8 cellular contexts compared by ENCODE assay signal in the genomic region with DNA sequence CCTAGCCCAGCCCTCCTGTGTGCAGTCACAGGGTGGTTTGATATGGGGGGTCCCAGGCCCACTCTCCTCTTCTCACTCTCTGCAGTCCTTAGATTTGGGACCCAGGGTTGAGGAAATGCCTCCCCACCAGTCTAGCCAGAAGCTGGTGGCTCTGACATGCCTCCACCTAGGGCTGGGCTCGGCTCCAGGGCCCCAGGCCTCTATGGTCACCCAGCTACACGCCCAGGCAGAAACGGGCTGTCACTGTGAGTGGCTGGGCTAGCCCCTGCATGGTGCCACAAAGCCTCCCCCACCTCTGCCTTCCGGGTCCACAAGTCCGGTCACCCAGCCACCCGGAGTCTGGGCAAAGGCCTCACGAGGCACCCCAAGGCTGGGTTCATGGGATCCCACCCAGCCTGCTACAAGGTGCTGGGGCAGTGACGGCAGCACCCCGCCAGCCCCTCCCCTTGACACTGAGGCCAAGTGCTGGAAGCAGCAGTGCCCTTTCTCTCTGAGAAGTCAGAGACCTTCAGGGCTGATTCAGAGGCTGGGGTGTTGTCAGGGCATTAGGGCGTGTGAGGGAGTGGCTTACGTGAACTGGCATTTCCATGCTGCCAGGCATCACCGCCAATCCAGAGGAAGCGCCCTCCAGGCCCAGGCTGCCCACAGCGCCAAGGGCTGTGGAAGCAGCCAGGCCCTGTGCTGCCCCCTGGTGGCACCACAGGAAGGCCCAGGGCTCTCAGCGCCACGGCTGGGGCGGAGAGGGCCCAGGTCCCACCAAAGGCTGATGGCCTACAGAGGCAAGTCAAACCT. TPM values are rescaled to one million over a fixed set of nuclear protein-coding genes. Genes with fewer than 3 reads are reported as not detected.
DNase-seq lines count a peak whose midpoint lies in the region; ATAC-seq, FAIRE-seq and TF ChIP-seq lines count a peak whose summit lies in the region.

No MANE protein-coding gene starts in this region.

- no peaks in the 10 kb centered on the region for H3K27me3 ChIP-seq in CD8-positive, alpha-beta T cell (ENCODE audit: insufficient read depth, low read length)
- no peaks in the 10 kb centered on the region for H3K27me3 ChIP-seq in keratinocyte (ENCODE audit: control insufficient read depth, extremely low read depth, insufficient read depth, low read length)

- peak overlapping the region; percentile 97 for H3K27ac Mint-ChIP-seq in CD8-positive, alpha-beta T cell
- H3K27ac Mint-ChIP-seq in HFFc6: peak overlapping the region; percentile 91

- peak overlapping the region; percentile 88 for H3K4me3 ChIP-seq in CD8-positive, alpha-beta T cell (ENCODE audit: low read depth, low read length)
- peak overlapping the region; percentile 63 to 92 (median 82) for H3K4me3 ChIP-seq in keratinocyte (ENCODE audit: control insufficient read depth in 2 of 3, extremely low read depth in 1 of 3, insufficient read depth in 2 of 3, low read depth in 1 of 3, low read length in 3 of 3)

- FAIRE-seq in keratinocyte (lab: Jason Lieb, UNC): peak; percentile 97

- peak overlapping the region; percentile 70 for H3K27ac ChIP-seq in CD8-positive, alpha-beta T cell (ENCODE audit: low read depth, low read length)
- peak overlapping the region; percentile 79 for H3K27ac ChIP-seq in keratinocyte (ENCODE audit: control insufficient read depth, insufficient read depth, low read length)

- H3K9me3 Mint-ChIP-seq in CD8-positive, alpha-beta T cell: no peaks in the 10 kb centered on the region
- no peaks in the 10 kb centered on the region for H3K9me3 Mint-ChIP-seq in HFFc6

- H3K9ac ChIP-seq in keratinocyte (ENCODE audit: control insufficient read depth, extremely low read depth, insufficient read depth, low read length): peak overlapping the region; percentile 73

- POLR2A ChIA-PET in CD8-positive, alpha-beta T cell (lab: Charles Lee): interaction anchor here (0.5 to 2.2 kb wide), 16 partner anchors 15 to 178 kb away, joined by 3 to 7 read pairs (median 3); a partner anchor contains a TSS

- H3K4me2 ChIP-seq in keratinocyte (ENCODE audit: control insufficient read depth, extremely low read depth, insufficient read depth, low read depth, low read length): peak overlapping the region; percentile 87

- dilution Hi-C loops in keratinocyte (cut with MboI; ENCODE audit: extremely low pct_ligation_motif_present, low sequenced_read_pairs): no loop called here

- ATAC-seq in CD8-positive, alpha-beta T cell: peak; percentile 58
- ATAC-seq in activated CD4-positive, CD25-positive, alpha-beta regulatory T cell treated with anti-CD3 and anti-CD28 coated beads, Interleukin-2, amount 50 U/mL, for 24 hours: peak; percentile 59 to 60
- no peak for ATAC-seq in HG02763 (IDR thresholded peaks at IDR 0.05; ENCODE audit: unreplicated experiment)

- H3K9me3 ChIP-seq in CD8-positive, alpha-beta T cell (ENCODE audit: low read length): no peaks in the 10 kb centered on the region
- no peaks in the 10 kb centered on the region for H3K9me3 ChIP-seq in keratinocyte (ENCODE audit: control insufficient read depth, low read depth, low read length)

- peaks cover 46% of the 10 kb centered on the region for H3K4me1 Mint-ChIP-seq in CD8-positive, alpha-beta T cell (ENCODE audit: low read depth)
- H3K4me1 Mint-ChIP-seq in HFFc6 (ENCODE audit: low read depth): peaks cover 42% of the 10 kb centered on the region

- H3K4me1 ChIP-seq in CD8-positive, alpha-beta T cell (ENCODE audit: insufficient read depth, low read length): peaks cover 45% of the 10 kb centered on the region
- H3K4me1 ChIP-seq in keratinocyte (ENCODE audit: control insufficient read depth, extremely low read depth, insufficient read depth, low read length): peaks cover 27% of the 10 kb centered on the region

- CTCF ChIA-PET in CD8-positive, alpha-beta T cell (lab: Charles Lee): interaction anchor here (0.6 to 2.8 kb wide), 18 partner anchors 11 to 160 kb away, joined by 3 to 15 read pairs (median 4); a partner anchor contains a TSS

- peaks cover 15% of the 10 kb centered on the region for H3K79me2 ChIP-seq in keratinocyte (ENCODE audit: control insufficient read depth, insufficient read depth, low read length)

- DNase-seq in CD8-positive, alpha-beta T cell: peak; percentile 79 to 95 (median 89)
- DNase-seq in HFFc6: peak; percentile 85
- DNase-seq in NCI-H226: peak; percentile 98
- peak; percentile 89 for DNase-seq in central memory CD4-positive, alpha-beta T cell
- DNase-seq in keratinocyte (ENCODE audit: low read depth, low spot score): peak; percentile 94
- peak; percentile 76 to 87 for DNase-seq in stimulated activated CD4-positive, alpha-beta T cell treated with anti-CD3 and anti-CD28 coated beads, Interleukin-12 subunit alpha, Interleukin-12 subunit beta, amount 100 ng/mL, for 24 hours (ENCODE audit: low read depth in 2 of 2)

- TF ChIP-seq CTCF in CD8-positive, alpha-beta T cell (IDR thresholded peaks at IDR 0.05): peak; percentile 79
- TF ChIP-seq CTCF in HFFc6 (IDR thresholded peaks at IDR 0.05): peak; percentile 96
- TF ChIP-seq CTCF in keratinocyte (optimal IDR thresholded peaks at IDR 0.05 in 1 of 3, IDR thresholded peaks at IDR 0.05 in 1 of 3, conservative IDR thresholded peaks at IDR 0.05 in 1 of 3; ENCODE audit: extremely low read depth in 1 of 3, insufficient read depth in 2 of 3, low read length in 3 of 3): peak; percentile 86 to 99 (median 92)

- H2AFZ ChIP-seq in keratinocyte (ENCODE audit: control insufficient read depth, low read length): peak overlapping the region; percentile 1

- H3K4me3 Mint-ChIP-seq in CD8-positive, alpha-beta T cell: peak overlapping the region; percentile 90
- H3K4me3 Mint-ChIP-seq in HFFc6: peak overlapping the region; percentile 85

- intact Hi-C loops in CD8-positive, alpha-beta T cell (cut with DNase I, micrococcal nuclease): loop anchor here (1.0 to 10.0 kb wide), 16 partner anchors 22 to 891 kb away; a partner anchor contains a TSS

- peaks cover under 1% of the 10 kb centered on the region for H3K27me3 Mint-ChIP-seq in CD8-positive, alpha-beta T cell (ENCODE audit: low read depth)
- H3K27me3 Mint-ChIP-seq in HFFc6 (ENCODE audit: insufficient read depth): peaks cover 11% of the 10 kb centered on the region

- no peaks in the 10 kb centered on the region for H4K20me1 ChIP-seq in keratinocyte (ENCODE audit: control insufficient read depth, extremely low read depth, insufficient read depth, low read length)

- H3K36me3 Mint-ChIP-seq in CD8-positive, alpha-beta T cell: peaks cover 31% of the 10 kb centered on the region
- peaks cover 5% of the 10 kb centered on the region for H3K36me3 Mint-ChIP-seq in HFFc6 (ENCODE audit: low read depth)

- H3K9me1 ChIP-seq in keratinocyte (ENCODE audit: control insufficient read depth, extremely low read depth, insufficient read depth, low read length): no peaks in the 10 kb centered on the region

- H3K36me3 ChIP-seq in CD8-positive, alpha-beta T cell (ENCODE audit: insufficient read depth, low read length): peaks cover 14% of the 10 kb centered on the region
- H3K36me3 ChIP-seq in keratinocyte (ENCODE audit: control insufficient read depth in 2 of 2, extremely low read depth in 1 of 2, insufficient read depth in 2 of 2, low read length in 2 of 2): peaks cover 0 to 8% of the 10 kb centered on the region in 2 experiments

RNA-seq across cellular contexts. Expression of a gene that starts 0.6 kb away (rescaled TPM):
- total RNA-seq in CD8-positive, alpha-beta T cell: 100 to 1,000 TPM in 1 of 2 experiments, 10 to 100 TPM in 1; 92.7 to 103 TPM
- total RNA-seq in HFFc6 (2021; fragmentation: NEBNext Ultra II Directional; extraction: Animal tissue kit (Norgen Biotek cat#: 25700)): 10 to 100 TPM; 19.6 to 30.3 (median 23.5) TPM
- 10.6 to 25.2 TPM (median 15.9 TPM) in 3 replicates for polyA plus RNA-seq in keratinocyte
- polyA plus RNA-seq in keratinocyte (2011; ENCODE audit: low read depth): 9.5 TPM
- polyA plus RNA-seq in keratinocyte (2011; cell fraction: cytosol; rRNA removed): 11.1 and 22.5 TPM in 2 replicates
- 26.6 and 41.9 TPM in 2 replicates for polyA plus RNA-seq in keratinocyte (2011; cell fraction: nucleus; rRNA removed)
- polyA plus RNA-seq in keratinocyte (2012; ENCODE audit: low replicate concordance): 11.2 and 21.3 TPM in 2 replicates
- polyA minus RNA-seq in keratinocyte: 12.1 to 26.8 TPM (median 19.4 TPM) in 3 replicates
- polyA minus RNA-seq in keratinocyte (2011; cell fraction: cytosol; rRNA and poly(A)+ RNA removed): 71.4 TPM
- polyA minus RNA-seq in keratinocyte (2011; cell fraction: nucleus; rRNA and poly(A)+ RNA removed): 20.2 and 22.1 TPM in 2 replicates

RNA-seq across cellular contexts. Expression of a gene that starts 2.2 kb away (rescaled TPM):
- 10 to 100 TPM; 19.4 to 24.4 TPM for total RNA-seq in CD8-positive, alpha-beta T cell
- total RNA-seq in HFFc6 (2021; fragmentation: NEBNext Ultra II Directional; extraction: Animal tissue kit (Norgen Biotek cat#: 25700)): 10 to 100 TPM; 29.3 to 36.0 (median 31.5) TPM
- polyA plus RNA-seq in keratinocyte: 8.0 to 31.1 TPM (median 9.7 TPM) in 3 replicates
- 5.4 TPM for polyA plus RNA-seq in keratinocyte (2011; ENCODE audit: low read depth)
- polyA plus RNA-seq in keratinocyte (2011; cell fraction: cytosol; rRNA removed): 18.2 and 28.7 TPM in 2 replicates
- 10.4 and 11.5 TPM in 2 replicates for polyA plus RNA-seq in keratinocyte (2011; cell fraction: nucleus; rRNA removed)
- polyA plus RNA-seq in keratinocyte (2012; ENCODE audit: low replicate concordance): 26.2 and 36.1 TPM in 2 replicates
- 14.8 to 64.4 TPM (median 15.1 TPM) in 3 replicates for polyA minus RNA-seq in keratinocyte
- 38.2 TPM for polyA minus RNA-seq in keratinocyte (2011; cell fraction: cytosol; rRNA and poly(A)+ RNA removed)
- polyA minus RNA-seq in keratinocyte (2011; cell fraction: nucleus; rRNA and poly(A)+ RNA removed): 5.9 and 7.5 TPM in 2 replicates

RNA-seq across cellular contexts. Expression of a gene that starts 17.4 kb away (rescaled TPM):
- not detected for total RNA-seq in CD8-positive, alpha-beta T cell
- not detected for total RNA-seq in HFFc6 (2021; fragmentation: NEBNext Ultra II Directional; extraction: Animal tissue kit (Norgen Biotek cat#: 25700))
- not detected in 3 replicates for polyA plus RNA-seq in keratinocyte
- polyA plus RNA-seq in keratinocyte (2011; ENCODE audit: low read depth): not detected
- polyA plus RNA-seq in keratinocyte (2011; cell fraction: cytosol; rRNA removed): not detected in 2 replicates
- not detected in 2 replicates for polyA plus RNA-seq in keratinocyte (2011; cell fraction: nucleus; rRNA removed)
- polyA plus RNA-seq in keratinocyte (2012; ENCODE audit: low replicate concordance): not detected in 2 replicates
- polyA minus RNA-seq in keratinocyte: not detected in 3 replicates
- not detected for polyA minus RNA-seq in keratinocyte (2011; cell fraction: cytosol; rRNA and poly(A)+ RNA removed)
- not detected in 2 replicates for polyA minus RNA-seq in keratinocyte (2011; cell fraction: nucleus; rRNA and poly(A)+ RNA removed)

RNA-seq across cellular contexts. Expression of a gene that starts 23.0 kb away (rescaled TPM):
- 100 to 1,000 TPM; 109 to 111 TPM for total RNA-seq in CD8-positive, alpha-beta T cell
- 10 to 100 TPM; 53.0 to 59.4 (median 55.1) TPM for total RNA-seq in HFFc6 (2021; fragmentation: NEBNext Ultra II Directional; extraction: Animal tissue kit (Norgen Biotek cat#: 25700))
- polyA plus RNA-seq in keratinocyte: 32.5 to 42.9 TPM (median 35.3 TPM) in 3 replicates
- polyA plus RNA-seq in keratinocyte (2011; ENCODE audit: low read depth): 35.4 TPM
- polyA plus RNA-seq in keratinocyte (2011; cell fraction: cytosol; rRNA removed): 25.8 and 44.9 TPM in 2 replicates
- 26.3 and 35.1 TPM in 2 replicates for polyA plus RNA-seq in keratinocyte (2011; cell fraction: nucleus; rRNA removed)
- 34.4 and 36.4 TPM in 2 replicates for polyA plus RNA-seq in keratinocyte (2012; ENCODE audit: low replicate concordance)
- polyA minus RNA-seq in keratinocyte: 19.2 to 23.7 TPM (median 22.6 TPM) in 3 replicates
- 26.3 TPM for polyA minus RNA-seq in keratinocyte (2011; cell fraction: cytosol; rRNA and poly(A)+ RNA removed)
- 10.3 and 11.4 TPM in 2 replicates for polyA minus RNA-seq in keratinocyte (2011; cell fraction: nucleus; rRNA and poly(A)+ RNA removed)

RNA-seq across cellular contexts. Expression of a gene that starts 36.8 kb away (rescaled TPM):
- 10 to 100 TPM; 41.2 to 48.5 TPM for total RNA-seq in CD8-positive, alpha-beta T cell
- total RNA-seq in HFFc6 (2021; fragmentation: NEBNext Ultra II Directional; extraction: Animal tissue kit (Norgen Biotek cat#: 25700)): 10 to 100 TPM; 28.5 to 43.7 (median 32.2) TPM
- 24.7 to 71.1 TPM (median 40.4 TPM) in 3 replicates for polyA plus RNA-seq in keratinocyte
- polyA plus RNA-seq in keratinocyte (2011; ENCODE audit: low read depth): 10.7 TPM
- polyA plus RNA-seq in keratinocyte (2011; cell fraction: cytosol; rRNA removed): 27.0 and 78.9 TPM in 2 replicates
- polyA plus RNA-seq in keratinocyte (2011; cell fraction: nucleus; rRNA removed): 37.4 and 52.6 TPM in 2 replicates
- polyA plus RNA-seq in keratinocyte (2012; ENCODE audit: low replicate concordance): 42.7 and 77.6 TPM in 2 replicates
- 7.9 to 18.5 TPM (median 12.6 TPM) in 3 replicates for polyA minus RNA-seq in keratinocyte
- 43.0 TPM for polyA minus RNA-seq in keratinocyte (2011; cell fraction: cytosol; rRNA and poly(A)+ RNA removed)
- 6.6 and 11.0 TPM in 2 replicates for polyA minus RNA-seq in keratinocyte (2011; cell fraction: nucleus; rRNA and poly(A)+ RNA removed)
